ENCODE assay signal across 2 cellular contexts in the genomic region with DNA sequence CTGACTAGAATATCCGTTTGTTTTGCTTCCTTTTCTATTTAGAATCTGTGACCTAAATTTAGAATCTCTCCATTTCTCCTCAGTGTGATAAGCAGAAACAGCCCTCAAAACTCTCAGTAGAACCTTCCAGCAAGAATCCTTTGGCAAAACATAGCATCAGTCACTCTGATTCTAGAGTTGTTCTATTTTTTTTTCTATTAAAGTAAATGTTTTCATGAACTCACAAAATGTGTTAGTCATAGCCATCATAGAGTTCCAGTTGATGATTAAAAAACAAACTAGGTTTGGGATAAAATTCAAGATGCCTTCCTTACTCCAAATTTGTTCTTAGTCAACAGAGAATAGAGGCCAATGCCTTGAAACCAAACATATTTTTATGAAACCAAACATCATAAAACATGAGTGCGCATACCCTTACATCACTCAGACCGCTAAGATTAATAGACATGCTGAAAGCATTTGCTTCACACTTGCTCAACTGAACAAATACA.
TF ChIP-seq lines count a peak whose summit lies in the region.

No MANE protein-coding gene starts in this region.

TF ChIP-seq in A549, 52 proteins besides CTCF, POLR2A, EP300 and RAD21 (continued from another document):
- TF ChIP-seq CEBPB (IDR thresholded peaks at IDR 0.05) (0 out of 4 replicates have a peak, but pooled peaks of 1 of the 2 experiments have one; percentile 13), GATA3 (IDR thresholded peaks at IDR 0.05; ENCODE audit: borderline replicate concordance) (peak; percentile 55; the same call in 1 of the 2 replicates)

TF ChIP-seq in GM23338, 12 proteins besides CTCF, POLR2A, EP300 and RAD21 (continued from another document):
- TF ChIP-seq, protein P1, sequence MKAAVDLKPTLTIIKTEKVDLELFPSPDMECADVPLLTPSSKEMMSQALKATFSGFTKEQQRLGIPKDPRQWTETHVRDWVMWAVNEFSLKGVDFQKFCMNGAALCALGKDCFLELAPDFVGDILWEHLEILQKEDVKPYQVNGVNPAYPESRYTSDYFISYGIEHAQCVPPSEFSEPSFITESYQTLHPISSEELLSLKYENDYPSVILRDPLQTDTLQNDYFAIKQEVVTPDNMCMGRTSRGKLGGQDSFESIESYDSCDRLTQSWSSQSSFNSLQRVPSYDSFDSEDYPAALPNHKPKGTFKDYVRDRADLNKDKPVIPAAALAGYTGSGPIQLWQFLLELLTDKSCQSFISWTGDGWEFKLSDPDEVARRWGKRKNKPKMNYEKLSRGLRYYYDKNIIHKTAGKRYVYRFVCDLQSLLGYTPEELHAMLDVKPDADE (IDR thresholded peaks at IDR 0.05), result no peak
- TF ChIP-seq STAT1 (IDR thresholded peaks at IDR 0.05; ENCODE audit: unreplicated experiment) (no peak), ZNF462 (CRISPR knock-in tag; IDR thresholded peaks at IDR 0.05) (no peak)
